In genomic region chr2:71153585-71153984, GRCh38 we compare ENCODE assay signal across 25 cellular contexts.
"Had no signal": no experiment of that assay in that cellular context is flagged by ENCODE, and none has a peak within 500 bp of the region (broad histone marks: within the 10 kb centered on the region; RNA-seq: fewer than 3 reads in every experiment).

No MANE protein-coding gene starts in this region.

- DNase-seq: activated CD4-positive, alpha-beta memory T cell treated with anti-CD3 and anti-CD28 coated beads for 36 hours; activated CD4-positive, alpha-beta T cell treated with anti-CD3 and anti-CD28 coated beads, Interleukin-2, amount 10 ng/mL, durations not matched to agents 24 days and 14 days; activated CD4-positive, CD25-positive, alpha-beta regulatory T cell treated with anti-CD3 and anti-CD28 coated beads, Interleukin-2, amount 50 U/mL, for 72 hours; activated gamma-delta T cell treated with Interleukin-2 at 50 U/mL for 16 hours; activated naive CD4-positive, alpha-beta T cell treated with anti-CD3 and anti-CD28 coated beads, Interleukin-2, amount 10 ng/mL, durations not matched to agents 7 days and 5 days; activated naive CD8-positive, alpha-beta T cell treated with anti-CD3 and anti-CD28 coated beads for 36 hours; activated T-cell treated with anti-CD3 and anti-CD28 coated beads for 4 hours; activated T-cell treated with anti-CD3 and anti-CD28 coated beads, Interleukin-2, amount 50 U/mL, for 72 hours; brain microvascular endothelial cell; MG63; MV-4-11; NCI-H1092 treated with DMSO at 0.1 percent for 48 hours; NCI-H1417 treated with DMSO at 0.1 percent for 48 hours; NCI-H187; NCI-H2081; NCI-H2171; NCI-H226; NCI-H69; T-helper 17 cell; T-helper 9 cell had no signal

- H3K27ac ChIP-seq: brain microvascular endothelial cell, cardiac muscle cell, KMS-11, SJSA1 had no signal

- ATAC-seq: activated T-cell treated with anti-CD3 and anti-CD28 coated beads, Interleukin-2, amount 50 U/mL, for 72 hours; T-helper 17 cell; WTC11 had no signal

- H3K9ac ChIP-seq: KMS-11 had no signal

- FAIRE-seq: colon had no signal

- H3K27me3 ChIP-seq: brain microvascular endothelial cell, cardiac muscle cell, MG63, SJSA1 had no signal

- H3K4me2 ChIP-seq: KMS-11 had no signal

- H3K9me3 ChIP-seq: MG63, SJSA1 had no signal

- H3K4me3 ChIP-seq: cardiac muscle cell, MG63, SJSA1 had no signal

- H3K4me1 ChIP-seq: SJSA1 had no signal
